In genomic region chr1:13228343-13228781, GRCh38 we compare ENCODE assay signal across 10 cellular contexts. TPM values are rescaled to one million over a fixed set of nuclear protein-coding genes. Genes with fewer than 3 reads are reported as not detected.
A peak's percentile ranks its signal among the peaks of the same experiment; 100 is the strongest.
DNase-seq lines count a peak whose midpoint lies in the region; ATAC-seq and TF ChIP-seq lines count a peak whose summit lies in the region.
"Had no signal": no experiment of that assay in that cellular context is flagged by ENCODE, and none has a peak within 500 bp of the region (broad histone marks: within the 10 kb centered on the region; RNA-seq: fewer than 3 reads in every experiment).

No MANE protein-coding gene starts in this region.

- no peaks in the 10 kb centered on the region for H3K4me1 Mint-ChIP-seq in stimulated activated naive B cell treated with anti-CD40 and anti-IgM and Interleukin-4, amounts not matched to agents 10 μg/mL and 1 μg/mL and 100 μg/mL, for 72 hours
- H3K4me1 Mint-ChIP-seq in T-helper 17 cell: no peaks in the 10 kb centered on the region
- H3K4me1 Mint-ChIP-seq: brain had no signal

- no peaks in the 10 kb centered on the region for H3K9me3 Mint-ChIP-seq in stimulated activated naive B cell treated with anti-CD40 and anti-IgM and Interleukin-4, amounts not matched to agents 10 μg/mL and 1 μg/mL and 100 μg/mL, for 72 hours

- H3K9me3 ChIP-seq in T-helper 17 cell (ENCODE audit: control insufficient read depth, low read length, poor library complexity, severe bottlenecking): no peaks in the 10 kb centered on the region
- H3K9me3 ChIP-seq: BLaER1 treated with 17β-estradiol and CSF1 and Interleukin-3, amounts not matched to agents 10 nM and 100 nM had no signal

- H3K27me3 ChIP-seq in foreskin keratinocyte: no peaks in the 10 kb centered on the region
- H3K27me3 ChIP-seq: BLaER1 treated with 17β-estradiol and CSF1 and Interleukin-3, amounts not matched to agents 10 nM and 100 nM had no signal

- H3K27ac Mint-ChIP-seq in stimulated activated naive B cell treated with anti-CD40 and anti-IgM and Interleukin-4, amounts not matched to agents 10 μg/mL and 1 μg/mL and 100 μg/mL, for 72 hours: no peak overlapping the region
- no peak overlapping the region for H3K27ac Mint-ChIP-seq in T-helper 17 cell
- H3K27ac Mint-ChIP-seq: brain had no signal

- H3K4me3 Mint-ChIP-seq in stimulated activated naive B cell treated with anti-CD40 and anti-IgM and Interleukin-4, amounts not matched to agents 10 μg/mL and 1 μg/mL and 100 μg/mL, for 72 hours: no peak overlapping the region
- no peak overlapping the region for H3K4me3 Mint-ChIP-seq in T-helper 17 cell
- H3K4me3 Mint-ChIP-seq: brain had no signal

- H3K27ac ChIP-seq in foreskin keratinocyte: no peak overlapping the region
- H3K27ac ChIP-seq: BLaER1 treated with 17β-estradiol and CSF1 and Interleukin-3, amounts not matched to agents 10 nM and 100 nM had no signal

- DNase-seq in SIG-M5 treated with dmso at 0.1 percent for 504 hours (lab: John Stamatoyannopoulos, UW; ENCODE audit: unreplicated experiment): peak; percentile 38
- no peak for DNase-seq in SIG-M5 (lab: John Stamatoyannopoulos, UW)
- DNase-seq in SK-MEL-5 (ENCODE audit: low read depth, low spot score): peak; percentile 59
- no peak for DNase-seq in foreskin keratinocyte
- no peak for DNase-seq in stimulated activated naive B cell treated with anti-CD40 and anti-IgM and Interleukin-4, amounts not matched to agents 10 μg/mL and 1 μg/mL and 100 μg/mL, for 72 hours
- DNase-seq in T-helper 17 cell: no peak
- DNase-seq in NCI-H446 treated with DMSO at 0.1 percent for 48 hours (lab: John Stamatoyannopoulos, UW): no peak

- H3K36me3 Mint-ChIP-seq in stimulated activated naive B cell treated with anti-CD40 and anti-IgM and Interleukin-4, amounts not matched to agents 10 μg/mL and 1 μg/mL and 100 μg/mL, for 72 hours: no peaks in the 10 kb centered on the region
- H3K36me3 Mint-ChIP-seq in T-helper 17 cell (ENCODE audit: low read depth): no peaks in the 10 kb centered on the region
- H3K36me3 Mint-ChIP-seq: brain had no signal

- no peaks in the 10 kb centered on the region for H3K4me1 ChIP-seq in foreskin keratinocyte
- H3K4me1 ChIP-seq: BLaER1 treated with 17β-estradiol and CSF1 and Interleukin-3, amounts not matched to agents 10 nM and 100 nM had no signal

- peak; percentile 21 for TF ChIP-seq CTCF in foreskin keratinocyte (conservative IDR thresholded peaks at IDR 0.05)

- peaks cover 0 to 12% of the 10 kb centered on the region in 2 donors for H3K27me3 Mint-ChIP-seq in stimulated activated naive B cell treated with anti-CD40 and anti-IgM and Interleukin-4, amounts not matched to agents 10 μg/mL and 1 μg/mL and 100 μg/mL, for 72 hours
- H3K27me3 Mint-ChIP-seq in T-helper 17 cell: peaks cover 37% of the 10 kb centered on the region

- in situ Hi-C loops in SK-MEL-5 (cut with HindIII; ENCODE audit: low pct_unique_long_range_greater_than_20kb, low sequenced_read_pairs): no loop called here

- ATAC-seq in foreskin keratinocyte (no peak), HG03442 (IDR thresholded peaks at IDR 0.05; ENCODE audit: unreplicated experiment) (no peak), T-helper 17 cell (no peak)
- peak; percentile 57 to 60 for ATAC-seq in stimulated activated naive B cell treated with anti-CD40 and anti-IgM and Interleukin-4, amounts not matched to agents 10 μg/mL and 1 μg/mL and 100 μg/mL, for 72 hours (replicated peaks)

RNA-seq across cellular contexts. Expression of gene PRAMEF18, which starts 2.4 kb away (rescaled TPM):
- not detected in 2 replicates for total RNA-seq in SK-MEL-5 (2014; rRNA removed; shearing (Covaris generic))
- not detected in 2 replicates for polyA plus RNA-seq in SK-MEL-5 (2015; cell fraction: cytosol; rRNA removed)
- not detected in 2 replicates for polyA plus RNA-seq in SK-MEL-5 (2015; cell fraction: nucleus; rRNA removed)
- total RNA-seq in foreskin keratinocyte (not detected in 2 replicates), T-helper 17 cell (not detected)
- polyA plus RNA-seq in foreskin keratinocyte: not detected in 2 replicates

RNA-seq across cellular contexts. Expression of gene PRAMEF5, which starts 25.6 kb away (rescaled TPM):
- total RNA-seq in SK-MEL-5 (2014; rRNA removed; shearing (Covaris generic)): not detected in 2 replicates
- polyA plus RNA-seq in SK-MEL-5 (2015; cell fraction: cytosol; rRNA removed): not detected in 2 replicates
- not detected in 2 replicates for polyA plus RNA-seq in SK-MEL-5 (2015; cell fraction: nucleus; rRNA removed)
- total RNA-seq in foreskin keratinocyte: not detected in 2 replicates
- not detected in 2 replicates for polyA plus RNA-seq in foreskin keratinocyte
- not detected for total RNA-seq in T-helper 17 cell

RNA-seq across cellular contexts. Expression of gene PRAMEF13, which starts 27.2 kb away (rescaled TPM):
- not detected in 2 replicates for total RNA-seq in SK-MEL-5 (2014; rRNA removed; shearing (Covaris generic))
- polyA plus RNA-seq in SK-MEL-5 (2015; cell fraction: cytosol; rRNA removed): not detected in 2 replicates
- polyA plus RNA-seq in SK-MEL-5 (2015; cell fraction: nucleus; rRNA removed): not detected in 2 replicates
- total RNA-seq in foreskin keratinocyte (not detected in 2 replicates), T-helper 17 cell (not detected)
- not detected in 2 replicates for polyA plus RNA-seq in foreskin keratinocyte

RNA-seq across cellular contexts. Expression of gene PRAMEF8, which starts 56.6 kb away (rescaled TPM):
- not detected in 2 replicates for total RNA-seq in SK-MEL-5 (2014; rRNA removed; shearing (Covaris generic))
- not detected in 2 replicates for polyA plus RNA-seq in SK-MEL-5 (2015; cell fraction: cytosol; rRNA removed)
- not detected in 2 replicates for polyA plus RNA-seq in SK-MEL-5 (2015; cell fraction: nucleus; rRNA removed)
- total RNA-seq in foreskin keratinocyte (not detected in 2 replicates), T-helper 17 cell (not detected)
- not detected in 2 replicates for polyA plus RNA-seq in foreskin keratinocyte

RNA-seq across cellular contexts. Expression of gene PRAMEF9, which starts 56.7 kb away (rescaled TPM):
- not detected in 2 replicates for total RNA-seq in SK-MEL-5 (2014; rRNA removed; shearing (Covaris generic))
- not detected in 2 replicates for polyA plus RNA-seq in SK-MEL-5 (2015; cell fraction: cytosol; rRNA removed)
- polyA plus RNA-seq in SK-MEL-5 (2015; cell fraction: nucleus; rRNA removed): not detected in 2 replicates
- not detected in 2 replicates for total RNA-seq in foreskin keratinocyte
- not detected in 2 replicates for polyA plus RNA-seq in foreskin keratinocyte
- total RNA-seq in T-helper 17 cell: not detected

Comparison
In these comparisons a context has a peak if more than half of its experiments do, and no peak if none do; other contexts are left out.
1. DNase-seq: peak in SIG-M5 treated with dmso at 0.1 percent for 504 hours (single experiment) and SK-MEL-5 (single experiment); none in SIG-M5 (single experiment), foreskin keratinocyte (0 of 2), stimulated activated naive B cell treated with anti-CD40 and anti-IgM and Interleukin-4, amounts not matched to agents 10 μg/mL and 1 μg/mL and 100 μg/mL, for 72 hours (single experiment), T-helper 17 cell (0 of 3) and NCI-H446 treated with DMSO at 0.1 percent for 48 hours (single experiment).
2. ATAC-seq: peak in stimulated activated naive B cell treated with anti-CD40 and anti-IgM and Interleukin-4, amounts not matched to agents 10 μg/mL and 1 μg/mL and 100 μg/mL, for 72 hours (2 of 2); none in foreskin keratinocyte (single experiment), HG03442 (single experiment) and T-helper 17 cell (single experiment).